Comparison of ENCODE assay signal across 9 cellular contexts in genomic region chr9:21560281-21560745, GRCh38.
DNase-seq lines count a peak whose midpoint lies in the region; ATAC-seq and TF ChIP-seq lines count a peak whose summit lies in the region.
"Had no signal": no experiment of that assay in that cellular context is flagged by ENCODE, and none has a peak within 500 bp of the region (broad histone marks: within the 10 kb centered on the region; RNA-seq: fewer than 3 reads in every experiment).

No MANE protein-coding gene starts in this region.

- H3K27ac ChIP-seq in CD4-positive, CD25-positive, alpha-beta regulatory T cell (ENCODE audit: insufficient read depth, low read length, poor library complexity, severe bottlenecking), result no peak overlapping the region
- H3K27ac ChIP-seq in PC-9, result peak overlapping the region; percentile 77
- H3K27ac ChIP-seq: VCaP had no signal

- H3K27me3 Mint-ChIP-seq in CD4-positive, CD25-positive, alpha-beta regulatory T cell, result peaks cover 54% of the 10 kb centered on the region
- H3K27me3 Mint-ChIP-seq in endothelial cell (ENCODE audit: unreplicated experiment), result peaks cover 4% of the 10 kb centered on the region

- DNase-seq in CD4-positive, CD25-positive, alpha-beta regulatory T cell, result no peak
- DNase-seq in PC-9, result peak in 1 of 2 experiments; percentile 51
- no peak for DNase-seq in endothelial cell (ENCODE audit: low spot score)
- DNase-seq in DMS79 (lab: John Stamatoyannopoulos, UW), result no peak
- DNase-seq in cerebellar cortex (ENCODE audit: low spot score), result no peak
- no peak for DNase-seq in head of caudate nucleus
- DNase-seq in germinal center (ENCODE audit: low spot score), result no peak

- no peaks in the 10 kb centered on the region for H3K9me3 ChIP-seq in CD4-positive, CD25-positive, alpha-beta regulatory T cell (ENCODE audit: control insufficient read depth in 2 of 2, low read length in 2 of 2)
- H3K9me3 ChIP-seq in PC-9 (ENCODE audit: insufficient read depth, low read depth), result no peaks in the 10 kb centered on the region
- H3K9me3 ChIP-seq in neuron (ENCODE audit: low read length), result no peaks in the 10 kb centered on the region

- peaks cover 7% of the 10 kb centered on the region; the same call in 1 of the 2 replicates for H3F3A ChIP-seq in PC-9 (ENCODE audit: insufficient read depth, low read depth)

- H2AFZ ChIP-seq in PC-9, result peak overlapping the region; percentile 84
- H2AFZ ChIP-seq in neuron (ENCODE audit: low read depth, low read length), result peak overlapping the region; percentile 97

- peaks cover 42% of the 10 kb centered on the region for H3K79me2 ChIP-seq in PC-9 (ENCODE audit: low read depth)

- no peak overlapping the region for H3K27ac Mint-ChIP-seq in CD4-positive, CD25-positive, alpha-beta regulatory T cell
- no peak overlapping the region for H3K27ac Mint-ChIP-seq in endothelial cell (ENCODE audit: unreplicated experiment)

- H3K4me2 ChIP-seq in PC-9, result peak overlapping the region; percentile 92

- no peaks in the 10 kb centered on the region for H3K36me3 Mint-ChIP-seq in CD4-positive, CD25-positive, alpha-beta regulatory T cell
- no peaks in the 10 kb centered on the region for H3K36me3 Mint-ChIP-seq in endothelial cell (ENCODE audit: low read depth, unreplicated experiment)

- H3K27me3 ChIP-seq in CD4-positive, CD25-positive, alpha-beta regulatory T cell (ENCODE audit: control insufficient read depth, insufficient read depth, low read length), result peaks cover 44% of the 10 kb centered on the region
- H3K27me3 ChIP-seq in PC-9 (ENCODE audit: insufficient read depth, low read depth) (no peaks in the 10 kb centered on the region), neuron (ENCODE audit: insufficient read depth, low read length) (peaks cover 28% of the 10 kb centered on the region)

- peaks cover 0 to 3% (median 0%) of the 10 kb centered on the region in 7 donors for H3K9me3 Mint-ChIP-seq in CD4-positive, CD25-positive, alpha-beta regulatory T cell
- H3K9me3 Mint-ChIP-seq in endothelial cell (ENCODE audit: unreplicated experiment), result no peaks in the 10 kb centered on the region

- no peaks in the 10 kb centered on the region for H3K36me3 ChIP-seq in CD4-positive, CD25-positive, alpha-beta regulatory T cell (ENCODE audit: control insufficient read depth, insufficient read depth, low read length)
- H3K36me3 ChIP-seq in PC-9 (ENCODE audit: low read depth) (no peaks in the 10 kb centered on the region), neuron (ENCODE audit: insufficient read depth, low read length) (no peaks in the 10 kb centered on the region)

- CTCF ChIA-PET in PC-9 (lab: Charles Lee), result no interaction called here

- intact Hi-C loops in PC-9 (cut with micrococcal nuclease; ENCODE audit: unreplicated experiment), result no loop called here
- intact Hi-C loops in head of caudate nucleus (cut with DNase I), result no loop called here

- no peaks in the 10 kb centered on the region for H3K9me2 ChIP-seq in PC-9 (ENCODE audit: insufficient read depth)

- H3K4me1 ChIP-seq in CD4-positive, CD25-positive, alpha-beta regulatory T cell (ENCODE audit: control insufficient read depth, insufficient read depth, low read length, poor library complexity, severe bottlenecking), result peaks cover 15% of the 10 kb centered on the region
- H3K4me1 ChIP-seq in PC-9 (replicated peaks; ENCODE audit: insufficient read depth) (peaks cover 9% of the 10 kb centered on the region; the same call in 1 of the 2 replicates), neuron (ENCODE audit: insufficient read depth, low read length) (peaks cover 10% of the 10 kb centered on the region)

- TSS peak; percentile 98 for BruUV-seq in PC-9 (replicated peaks; lab: Mats Ljungman, UMichigan)

- TF ChIP-seq CTCF in PC-9 (conservative IDR thresholded peaks at IDR 0.05) (no peak), endothelial cell (IDR thresholded peaks at IDR 0.05; ENCODE audit: unreplicated experiment) (no peak)

- no peak for ATAC-seq in CD4-positive, CD25-positive, alpha-beta regulatory T cell (ENCODE audit: low read depth in 2 of 2)

- peak overlapping the region; percentile 46 to 85 (median 80) for H3K4me3 Mint-ChIP-seq in CD4-positive, CD25-positive, alpha-beta regulatory T cell
- H3K4me3 Mint-ChIP-seq in endothelial cell (ENCODE audit: unreplicated experiment), result peak overlapping the region; percentile 91

- POLR2A ChIA-PET in PC-9 (lab: Charles Lee; ENCODE audit: unreplicated experiment), result interaction anchor here (0.6 to 0.7 kb wide), 3 partner anchors 125 to 228 kb away, joined by 3 to 7 read pairs (median 6); no protein-coding TSS in a partner anchor

- peaks cover 0 to 14% (median 9%) of the 10 kb centered on the region in 4 donors for H3K4me1 Mint-ChIP-seq in CD4-positive, CD25-positive, alpha-beta regulatory T cell
- H3K4me1 Mint-ChIP-seq in endothelial cell (ENCODE audit: unreplicated experiment), result peaks cover 12% of the 10 kb centered on the region

- peaks cover 8% of the 10 kb centered on the region for H4K20me1 ChIP-seq in PC-9 (ENCODE audit: insufficient read depth)

- no peak overlapping the region for H3K4me3 ChIP-seq in CD4-positive, CD25-positive, alpha-beta regulatory T cell (ENCODE audit: low read depth, low read length)
- peak overlapping the region; percentile 80 for H3K4me3 ChIP-seq in PC-9
- H3K4me3 ChIP-seq in neuron (ENCODE audit: low read length), result peak overlapping the region; percentile 59
